8 cellular contexts compared by ENCODE assay signal in the genomic region with DNA sequence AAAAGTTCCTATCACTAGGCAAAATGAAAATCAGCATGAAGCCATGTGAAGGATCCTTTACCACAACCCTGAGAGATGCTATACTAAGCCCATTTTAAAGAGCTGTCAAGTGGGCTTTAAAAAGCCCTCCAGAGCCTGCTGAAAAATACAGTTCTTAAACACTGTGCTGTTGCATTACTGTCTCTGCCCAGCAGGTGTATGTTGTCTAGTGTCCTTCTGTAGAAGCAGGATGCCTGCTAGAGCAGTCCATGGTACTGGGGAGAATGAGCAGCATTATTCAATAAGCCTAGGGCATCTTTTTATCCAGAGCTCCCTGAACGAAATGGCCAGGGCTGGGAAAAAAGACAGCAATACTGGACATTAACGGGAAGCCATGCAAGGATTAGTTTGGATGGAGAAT.
DNase-seq lines count a peak whose midpoint lies in the region; ATAC-seq lines count a peak whose summit lies in the region.

No MANE protein-coding gene starts in this region.

- H3K27me3 Mint-ChIP-seq in T-cell, result peaks cover 3 to 4% of the 10 kb centered on the region in 2 donors

- H3K4me3 Mint-ChIP-seq in T-cell, result no peak overlapping the region

- H3K27ac Mint-ChIP-seq in T-cell, result no peak overlapping the region

- peaks cover 0 to 3% (median 0%) of the 10 kb centered on the region in 3 donors for H3K9me3 Mint-ChIP-seq in T-cell

- no peaks in the 10 kb centered on the region for H3K4me1 Mint-ChIP-seq in T-cell

- no peaks in the 10 kb centered on the region for H3K36me3 Mint-ChIP-seq in T-cell

- CTCF ChIA-PET in T-cell (lab: Charles Lee), result no interaction called here

- POLR2A ChIA-PET in T-cell (lab: Charles Lee), result interaction anchor here in 1 of 2 donors (0.6 kb wide), 1 partner anchor 440 kb away, joined by 4 read pairs; no protein-coding TSS in a partner anchor

- ATAC-seq in GM18858 (IDR thresholded peaks at IDR 0.05; ENCODE audit: unreplicated experiment) (peak; percentile 74), HG03378 (IDR thresholded peaks at IDR 0.05; ENCODE audit: unreplicated experiment) (peak; percentile 89), T-cell (replicated peaks in 1 of 4) (no peak), GM21576 (IDR thresholded peaks at IDR 0.05; ENCODE audit: unreplicated experiment) (no peak), HG02840 (IDR thresholded peaks at IDR 0.05; ENCODE audit: low FRiP score, unreplicated experiment) (no peak)

- DNase-seq in 8988T (peak; percentile 8), SHP77 (lab: John Stamatoyannopoulos, UW) (peak; percentile 60 to 67), lung microvascular endothelial cell (ENCODE audit: low read depth in 2 of 2) (peak; percentile 41 to 47), T-cell (no peak)

Comparison
In these comparisons a context has a peak if more than half of its experiments do, and no peak if none do; other contexts are left out.
1. DNase-seq: peak in 8988T (single experiment), SHP77 (2 of 2) and lung microvascular endothelial cell (2 of 2); none in T-cell (0 of 34).
2. ATAC-seq: peak in GM18858 (single experiment) and HG03378 (single experiment); none in T-cell (0 of 4), GM21576 (single experiment) and HG02840 (single experiment).